ENCODE assay signal across 9 cellular contexts in genomic region chr22:46079861-46080821, GRCh38.
A peak's percentile ranks its signal among the peaks of the same experiment; 100 is the strongest.
DNase-seq lines count a peak whose midpoint lies in the region; ATAC-seq and TF ChIP-seq lines count a peak whose summit lies in the region.
"Had no signal": no experiment of that assay in that cellular context is flagged by ENCODE, and none has a peak within 500 bp of the region (broad histone marks: within the 10 kb centered on the region; RNA-seq: fewer than 3 reads in every experiment).

No MANE protein-coding gene starts in this region.

- peaks cover 31 to 85% of the 10 kb centered on the region in 2 donors for H3K4me1 ChIP-seq in muscle layer of duodenum (ENCODE audit: control insufficient read depth in 1 of 2, insufficient read depth in 2 of 2, low read length in 2 of 2)
- H3K4me1 ChIP-seq in Karpas-422 (ENCODE audit: low read length) = no peaks in the 10 kb centered on the region

- H4K20me1 ChIP-seq in Karpas-422 (ENCODE audit: insufficient read depth, low read depth, low read length) = peaks cover 19% of the 10 kb centered on the region

- H3K4me3 ChIP-seq in dorsolateral prefrontal cortex = peak overlapping the region; percentile 44 to 98 (median 92)
- peak overlapping the region; percentile 54 to 60 for H3K4me3 ChIP-seq in muscle layer of duodenum (ENCODE audit: low read depth in 1 of 2, low read length in 2 of 2)
- no peak overlapping the region for H3K4me3 ChIP-seq in Karpas-422 (ENCODE audit: low read length)
- H3K4me3 ChIP-seq: GM12878 had no signal

- no peaks in the 10 kb centered on the region for H3K9me2 ChIP-seq in Karpas-422 (replicated peaks; ENCODE audit: insufficient read depth, low read length)

- H3K36me3 ChIP-seq in muscle layer of duodenum (ENCODE audit: control insufficient read depth in 1 of 2, insufficient read depth in 2 of 2, low read length in 2 of 2) = peaks cover 0 to 46% of the 10 kb centered on the region in 2 donors
- H3K36me3 ChIP-seq in Karpas-422 (ENCODE audit: insufficient read depth, low read length) = peaks cover 6% of the 10 kb centered on the region; the same call in 1 of the 2 replicates

- intact Hi-C loops in dorsolateral prefrontal cortex (cut with DNase I) = loop anchor here in 1 of 2 donors (10.0 kb wide), 1 partner anchor 65 kb away; no protein-coding TSS in a partner anchor

- H3K27ac ChIP-seq in dorsolateral prefrontal cortex = peak overlapping the region; percentile 92 to 100 (median 99)
- H3K27ac ChIP-seq in muscle layer of duodenum (ENCODE audit: low read length) = peak overlapping the region; percentile 95
- H3K27ac ChIP-seq in Karpas-422 (ENCODE audit: low read length) = no peak overlapping the region

- H3K27me3 ChIP-seq in dorsolateral prefrontal cortex (no peaks in the 10 kb centered on the region), muscle layer of duodenum (ENCODE audit: low read depth, low read length) (no peaks in the 10 kb centered on the region), Karpas-422 (ENCODE audit: low read length) (no peaks in the 10 kb centered on the region)

- no peak overlapping the region for H2AFZ ChIP-seq in Karpas-422 (ENCODE audit: low read length)

- peaks cover 96% of the 10 kb centered on the region for H3K79me2 ChIP-seq in Karpas-422 (ENCODE audit: low read length)

- peak; percentile 85 for DNase-seq in AG20443 (ENCODE audit: low spot score)
- peak; percentile 71 for DNase-seq in NCI-H226
- peak; percentile 70 to 95 (median 93) for DNase-seq in dorsolateral prefrontal cortex
- DNase-seq in stimulated activated CD8-positive, alpha-beta memory T cell treated with anti-CD3 and anti-CD28 coated beads, Interleukin-4, amount 100 ng/mL, for 48 hours = no peak
- DNase-seq in stimulated activated naive CD4-positive, alpha-beta T cell (lab: John Stamatoyannopoulos, UW) = no peak
- DNase-seq in Karpas-422 = no peak

- H3K4me2 ChIP-seq in Karpas-422 (ENCODE audit: low read depth, low read length, poor library complexity, severe bottlenecking) = no peak overlapping the region

- no peak overlapping the region for H3K9ac ChIP-seq in Karpas-422 (ENCODE audit: low read length)

- no peak for ATAC-seq in GM21381 (IDR thresholded peaks at IDR 0.05; ENCODE audit: unreplicated experiment)
- ATAC-seq: GM12878 had no signal

- H3K9me3 ChIP-seq in muscle layer of duodenum (ENCODE audit: control insufficient read depth in 1 of 2, low read length in 2 of 2) (no peaks in the 10 kb centered on the region), Karpas-422 (ENCODE audit: low read length) (no peaks in the 10 kb centered on the region)

- TF ChIP-seq CTCF in dorsolateral prefrontal cortex (IDR thresholded peaks at IDR 0.05 in 54 of 56, conservative IDR thresholded peaks at IDR 0.05 in 2 of 56; ENCODE audit: low read depth in 1 of 56, partially characterized antibody in 56 of 56) = peak in 14 of 56 donors; percentile 3 to 24 (median 13)

Comparison
In these comparisons a context has a peak if more than half of its experiments do, and no peak if none do; other contexts are left out.
1. DNase-seq: peak in AG20443 (single experiment), NCI-H226 (single experiment) and dorsolateral prefrontal cortex (10 of 10); none in stimulated activated CD8-positive, alpha-beta memory T cell treated with anti-CD3 and anti-CD28 coated beads, Interleukin-4, amount 100 ng/mL, for 48 hours (single experiment), stimulated activated naive CD4-positive, alpha-beta T cell (0 of 6) and Karpas-422 (single experiment).